ENCODE assay signal across 28 cellular contexts in the genomic region with DNA sequence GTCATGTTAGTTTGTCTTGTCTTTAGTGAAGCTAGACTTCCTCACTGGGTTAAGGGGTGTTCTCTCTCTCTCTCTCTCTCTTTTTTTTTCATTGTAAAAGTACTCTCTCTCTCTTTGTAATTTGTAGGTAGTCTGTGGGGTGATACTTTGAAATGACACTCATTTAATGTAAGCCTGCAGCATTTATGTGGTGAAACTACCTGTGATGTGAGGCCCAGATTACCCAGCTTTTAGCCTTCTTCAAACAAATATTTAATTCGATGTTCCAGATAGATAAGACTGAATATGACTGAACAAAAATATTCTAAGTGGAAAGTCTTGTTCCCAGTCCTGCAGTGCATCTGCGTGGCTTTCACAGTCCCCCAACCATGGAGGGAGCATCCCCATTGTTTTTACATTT.
"Had no signal": no experiment of that assay in that cellular context is flagged by ENCODE, and none has a peak within 500 bp of the region (broad histone marks: within the 10 kb centered on the region; RNA-seq: fewer than 3 reads in every experiment).

No MANE protein-coding gene starts in this region.

- H3K4me3 ChIP-seq: ascending aorta, breast epithelium, cardiac muscle cell, colonic mucosa, esophagus squamous epithelium, gastroesophageal sphincter, heart right ventricle, hepatocyte had no signal

- DNase-seq: activated CD4-positive, alpha-beta memory T cell treated with anti-CD3 and anti-CD28 coated beads for 36 hours; activated CD4-positive, alpha-beta T cell treated with anti-CD3 and anti-CD28 coated beads for 36 hours; activated CD4-positive, alpha-beta T cell treated with anti-CD3 and anti-CD28 coated beads, Interleukin-2, amount 10 ng/mL, durations not matched to agents 24 days and 14 days; activated CD4-positive, CD25-positive, alpha-beta regulatory T cell; activated CD4-positive, CD25-positive, alpha-beta regulatory T cell treated with anti-CD3 and anti-CD28 coated beads, Interleukin-2, amount 50 U/mL, for 72 hours; activated CD8-positive, alpha-beta memory T cell treated with anti-CD3 and anti-CD28 coated beads, Interleukin-2, amount 10 ng/mL, durations not matched to agents 7 days and 5 days; activated CD8-positive, alpha-beta memory T cell treated with anti-CD3 and anti-CD28 coated beads, Interleukin-2, amount 50 U/mL, for 4 hours; activated CD8-positive, alpha-beta T cell treated with anti-CD3 and anti-CD28 coated beads, Interleukin-2, amount 10 ng/mL, durations not matched to agents 7 days and 5 days; activated gamma-delta T cell; activated naive CD4-positive, alpha-beta T cell; activated naive CD4-positive, alpha-beta T cell treated with anti-CD3 and anti-CD28 coated beads, Interleukin-2, amount 10 ng/mL, durations not matched to agents 7 days and 5 days; activated naive CD8-positive, alpha-beta T cell treated with anti-CD3 and anti-CD28 coated beads, Interleukin-2, amount 10 ng/mL, durations not matched to agents 7 days and 5 days; activated T-cell treated with anti-CD3 and anti-CD28 coated beads, Interleukin-2, amount 50 U/mL, for 24 hours; central memory CD4-positive, alpha-beta T cell; cerebellar nuclear complex; colonic mucosa; effector CD8-positive, alpha-beta T cell; esophagus squamous epithelium; foreskin melanocyte; heart right ventricle; T-helper 9 cell had no signal

- H3K9me3 ChIP-seq: ascending aorta, breast epithelium, colonic mucosa, esophagus squamous epithelium, gastroesophageal sphincter, heart right ventricle had no signal

- H3K4me3 Mint-ChIP-seq: activated CD4-positive, alpha-beta memory T cell treated with anti-CD3 and anti-CD28 coated beads for 36 hours; activated CD4-positive, alpha-beta T cell treated with anti-CD3 and anti-CD28 coated beads for 36 hours; activated CD4-positive, alpha-beta T cell treated with anti-CD3 and anti-CD28 coated beads, Interleukin-2, amount 10 ng/mL, durations not matched to agents 24 days and 14 days; activated CD8-positive, alpha-beta memory T cell treated with anti-CD3 and anti-CD28 coated beads, Interleukin-2, amount 10 ng/mL, durations not matched to agents 7 days and 5 days; activated CD8-positive, alpha-beta T cell treated with anti-CD3 and anti-CD28 coated beads, Interleukin-2, amount 10 ng/mL, durations not matched to agents 7 days and 5 days; activated naive CD4-positive, alpha-beta T cell treated with anti-CD3 and anti-CD28 coated beads, Interleukin-2, amount 10 ng/mL, durations not matched to agents 7 days and 5 days; activated naive CD8-positive, alpha-beta T cell treated with anti-CD3 and anti-CD28 coated beads, Interleukin-2, amount 10 ng/mL, durations not matched to agents 7 days and 5 days; activated T-cell treated with anti-CD3 and anti-CD28 coated beads, Interleukin-2, amount 50 U/mL, for 24 hours; brain had no signal

- H3K27me3 Mint-ChIP-seq: activated CD4-positive, alpha-beta memory T cell treated with anti-CD3 and anti-CD28 coated beads for 36 hours; activated CD4-positive, alpha-beta T cell treated with anti-CD3 and anti-CD28 coated beads for 36 hours; activated CD4-positive, alpha-beta T cell treated with anti-CD3 and anti-CD28 coated beads, Interleukin-2, amount 10 ng/mL, durations not matched to agents 24 days and 14 days; activated CD8-positive, alpha-beta memory T cell treated with anti-CD3 and anti-CD28 coated beads, Interleukin-2, amount 10 ng/mL, durations not matched to agents 7 days and 5 days; activated naive CD4-positive, alpha-beta T cell treated with anti-CD3 and anti-CD28 coated beads, Interleukin-2, amount 10 ng/mL, durations not matched to agents 7 days and 5 days; activated naive CD8-positive, alpha-beta T cell treated with anti-CD3 and anti-CD28 coated beads, Interleukin-2, amount 10 ng/mL, durations not matched to agents 7 days and 5 days; activated T-cell treated with anti-CD3 and anti-CD28 coated beads, Interleukin-2, amount 50 U/mL, for 24 hours; brain had no signal

- H3K27ac Mint-ChIP-seq: activated CD4-positive, alpha-beta memory T cell treated with anti-CD3 and anti-CD28 coated beads for 36 hours; activated CD4-positive, alpha-beta T cell treated with anti-CD3 and anti-CD28 coated beads for 36 hours; activated CD4-positive, alpha-beta T cell treated with anti-CD3 and anti-CD28 coated beads, Interleukin-2, amount 10 ng/mL, durations not matched to agents 24 days and 14 days; activated CD8-positive, alpha-beta memory T cell treated with anti-CD3 and anti-CD28 coated beads, Interleukin-2, amount 10 ng/mL, durations not matched to agents 7 days and 5 days; activated CD8-positive, alpha-beta T cell treated with anti-CD3 and anti-CD28 coated beads, Interleukin-2, amount 10 ng/mL, durations not matched to agents 7 days and 5 days; activated naive CD8-positive, alpha-beta T cell treated with anti-CD3 and anti-CD28 coated beads, Interleukin-2, amount 10 ng/mL, durations not matched to agents 7 days and 5 days; activated T-cell treated with anti-CD3 and anti-CD28 coated beads, Interleukin-2, amount 50 U/mL, for 24 hours; brain had no signal

- ATAC-seq: activated CD4-positive, alpha-beta T cell treated with anti-CD3 and anti-CD28 coated beads for 36 hours; activated CD8-positive, alpha-beta memory T cell treated with anti-CD3 and anti-CD28 coated beads, Interleukin-2, amount 10 ng/mL, durations not matched to agents 7 days and 5 days; activated CD8-positive, alpha-beta T cell treated with anti-CD3 and anti-CD28 coated beads, Interleukin-2, amount 10 ng/mL, durations not matched to agents 7 days and 5 days; activated naive CD4-positive, alpha-beta T cell treated with anti-CD3 and anti-CD28 coated beads, Interleukin-2, amount 50 U/mL, for 72 hours; gastroesophageal sphincter; heart right ventricle had no signal

- H3K4me1 Mint-ChIP-seq: activated CD4-positive, alpha-beta T cell treated with anti-CD3 and anti-CD28 coated beads for 36 hours; activated CD4-positive, alpha-beta T cell treated with anti-CD3 and anti-CD28 coated beads, Interleukin-2, amount 10 ng/mL, durations not matched to agents 24 days and 14 days; activated CD8-positive, alpha-beta memory T cell treated with anti-CD3 and anti-CD28 coated beads, Interleukin-2, amount 10 ng/mL, durations not matched to agents 7 days and 5 days; activated naive CD4-positive, alpha-beta T cell treated with anti-CD3 and anti-CD28 coated beads, Interleukin-2, amount 10 ng/mL, durations not matched to agents 7 days and 5 days; brain had no signal

- H3K36me3 Mint-ChIP-seq: brain had no signal

- H3K9me3 Mint-ChIP-seq: activated CD4-positive, alpha-beta memory T cell treated with anti-CD3 and anti-CD28 coated beads for 36 hours; activated CD4-positive, alpha-beta T cell treated with anti-CD3 and anti-CD28 coated beads, Interleukin-2, amount 10 ng/mL, durations not matched to agents 24 days and 14 days; activated naive CD4-positive, alpha-beta T cell treated with anti-CD3 and anti-CD28 coated beads, Interleukin-2, amount 10 ng/mL, durations not matched to agents 7 days and 5 days; activated naive CD4-positive, alpha-beta T cell treated with anti-CD3 and anti-CD28 coated beads, Interleukin-2, amount 50 U/mL, for 72 hours; activated naive CD8-positive, alpha-beta T cell treated with anti-CD3 and anti-CD28 coated beads, Interleukin-2, amount 10 ng/mL, durations not matched to agents 7 days and 5 days; activated T-cell treated with anti-CD3 and anti-CD28 coated beads, Interleukin-2, amount 50 U/mL, for 24 hours; brain had no signal
